In the genomic region with DNA sequence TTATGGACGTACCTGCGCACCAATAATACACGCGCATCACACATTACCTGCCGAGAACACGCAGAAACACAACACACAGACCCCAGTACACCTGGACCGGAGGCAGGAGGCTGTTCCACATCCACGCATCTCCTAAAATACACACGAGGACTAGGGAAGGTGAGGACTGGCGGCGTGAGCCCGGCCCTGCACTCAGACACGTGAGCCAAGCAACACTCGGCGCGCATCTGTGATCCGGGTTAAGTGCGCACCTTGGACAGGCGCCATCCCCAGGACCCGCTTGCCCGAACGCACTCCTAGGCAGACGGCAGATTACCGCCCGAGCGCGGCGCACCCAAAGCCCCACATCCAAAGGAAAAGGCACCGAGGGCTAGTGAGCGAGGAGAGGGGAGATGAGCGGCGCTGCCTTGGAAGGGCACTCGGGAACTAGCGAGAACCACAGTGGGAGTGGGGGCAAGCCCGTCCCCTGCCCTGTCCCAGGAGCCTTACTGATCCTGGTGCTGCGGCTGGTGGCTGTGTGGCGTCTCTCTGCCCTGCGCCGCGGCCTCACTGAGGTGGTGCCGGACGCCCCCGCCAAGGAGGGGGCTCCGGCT, we compare ENCODE assay signal across 8 cellular contexts. TPM values are rescaled to one million over a fixed set of nuclear protein-coding genes. Genes with fewer than 3 reads are reported as not detected.
DNase-seq lines count a peak whose midpoint lies in the region; ATAC-seq and TF ChIP-seq lines count a peak whose summit lies in the region.

No MANE protein-coding gene starts in this region.

- H3K4me1 ChIP-seq in Peyer's patch (peaks cover 0 to 12% (median 3%) of the 10 kb centered on the region in 4 donors), liver (ENCODE audit: control insufficient read depth in 4 of 4, insufficient read depth in 4 of 4, low read length in 3 of 4) (peaks cover 0 to 44% (median 27%) of the 10 kb centered on the region in 4 donors)

- H3K9me3 ChIP-seq in Peyer's patch (no peaks in the 10 kb centered on the region), liver (ENCODE audit: control insufficient read depth in 4 of 4, low read length in 3 of 4) (no peaks in the 10 kb centered on the region)

- DNase-seq in NCI-H524 (lab: John Stamatoyannopoulos, UW), result peak; percentile 42 to 74
- DNase-seq in NCI-H524 treated with DMSO at 0.1 percent for 48 hours (lab: John Stamatoyannopoulos, UW), result no peak
- peak; percentile 36 to 61 (median 56) for DNase-seq in Peyer's patch
- peak; percentile 64 for DNase-seq in cerebellum (ENCODE audit: low spot score)
- DNase-seq in stimulated activated naive B cell treated with anti-CD40 and anti-IgM and Interleukin-4, amounts not matched to agents 10 μg/mL and 1 μg/mL and 100 μg/mL, for 72 hours, result peak; percentile 15
- no peak for DNase-seq in UCSD-AML1 (lab: John Stamatoyannopoulos, UW; ENCODE audit: unreplicated experiment)

- peaks cover 2 to 19% of the 10 kb centered on the region in 2 donors for H3K36me3 Mint-ChIP-seq in stimulated activated naive B cell treated with anti-CD40 and anti-IgM and Interleukin-4, amounts not matched to agents 10 μg/mL and 1 μg/mL and 100 μg/mL, for 72 hours

- H3K9me3 Mint-ChIP-seq in stimulated activated naive B cell treated with anti-CD40 and anti-IgM and Interleukin-4, amounts not matched to agents 10 μg/mL and 1 μg/mL and 100 μg/mL, for 72 hours, result peaks cover 0 to 2% of the 10 kb centered on the region in 2 donors

- TF ChIP-seq POLR2A in Peyer's patch (IDR thresholded peaks at IDR 0.05), result no peak

- H3K4me3 ChIP-seq in Peyer's patch (peak overlapping the region; percentile 43 to 77 (median 64)), liver (ENCODE audit: low read depth in 1 of 3, low read length in 3 of 3) (peak overlapping the region; percentile 54 to 60 (median 55))

- H3K27me3 ChIP-seq in Peyer's patch (no peaks in the 10 kb centered on the region), liver (ENCODE audit: control insufficient read depth in 4 of 4, insufficient read depth in 4 of 4, low read length in 3 of 4) (no peaks in the 10 kb centered on the region)

- peak overlapping the region; percentile 30 to 52 for H3K9ac ChIP-seq in liver (ENCODE audit: low read depth in 1 of 2, low read length in 2 of 2)

- H3K4me1 Mint-ChIP-seq in stimulated activated naive B cell treated with anti-CD40 and anti-IgM and Interleukin-4, amounts not matched to agents 10 μg/mL and 1 μg/mL and 100 μg/mL, for 72 hours, result peaks cover 16 to 25% of the 10 kb centered on the region in 2 donors

- peak overlapping the region; percentile 85 to 96 for H3K4me3 Mint-ChIP-seq in stimulated activated naive B cell treated with anti-CD40 and anti-IgM and Interleukin-4, amounts not matched to agents 10 μg/mL and 1 μg/mL and 100 μg/mL, for 72 hours

- TF ChIP-seq RAD21 in liver (IDR thresholded peaks at IDR 0.05), result no peak

- peak; percentile 20 for ATAC-seq in HG03025 (IDR thresholded peaks at IDR 0.05; ENCODE audit: low FRiP score, unreplicated experiment)
- peak; percentile 50 to 51 for ATAC-seq in stimulated activated naive B cell treated with anti-CD40 and anti-IgM and Interleukin-4, amounts not matched to agents 10 μg/mL and 1 μg/mL and 100 μg/mL, for 72 hours (replicated peaks)

- no peak for TF ChIP-seq CTCF in Peyer's patch (IDR thresholded peaks at IDR 0.05)
- TF ChIP-seq CTCF in liver (IDR thresholded peaks at IDR 0.05; ENCODE audit: low read depth, low read length, missing input control), result no peak

- H3K27ac Mint-ChIP-seq in stimulated activated naive B cell treated with anti-CD40 and anti-IgM and Interleukin-4, amounts not matched to agents 10 μg/mL and 1 μg/mL and 100 μg/mL, for 72 hours, result peak overlapping the region; percentile 78

- H3K36me3 ChIP-seq in Peyer's patch (no peaks in the 10 kb centered on the region), liver (ENCODE audit: control insufficient read depth in 4 of 4, insufficient read depth in 3 of 4, low read depth in 1 of 4, low read length in 3 of 4) (peaks cover 0 to 1% (median 0%) of the 10 kb centered on the region in 4 donors)

- H3K27me3 Mint-ChIP-seq in stimulated activated naive B cell treated with anti-CD40 and anti-IgM and Interleukin-4, amounts not matched to agents 10 μg/mL and 1 μg/mL and 100 μg/mL, for 72 hours, result peaks cover 15 to 19% of the 10 kb centered on the region in 2 donors

- H3K27ac ChIP-seq in Peyer's patch (peak overlapping the region in 1 of 4 donors; percentile 75), liver (ENCODE audit: low read depth in 1 of 2, low read length in 2 of 2) (peak overlapping the region; percentile 78 to 81)

- WGBS in liver, result 4% methylated on average over 44 of the region's 44 CpGs

TF ChIP-seq in liver, 16 proteins besides CTCF, POLR2A, EP300 and RAD21:
- TF ChIP-seq FOXA2 (IDR thresholded peaks at IDR 0.05) (no peak), NR2F2 (IDR thresholded peaks at IDR 0.05) (no peak), TAF1 (conservative IDR thresholded peaks at IDR 0.05) (no peak), ZBTB33 (IDR thresholded peaks at IDR 0.05) (no peak), REST (IDR thresholded peaks at IDR 0.05) (peak; percentile 24), EGR1 (IDR thresholded peaks at IDR 0.05; ENCODE audit: low read depth in 2 of 2) (peak; percentile 81 to 93), RXRA (IDR thresholded peaks at IDR 0.05) (peak in 1 of 2 donors; percentile 38), JUND (IDR thresholded peaks at IDR 0.05) (no peak), FOXA1 (IDR thresholded peaks at IDR 0.05) (no peak), YY1 (IDR thresholded peaks at IDR 0.05) (no peak)
- TF ChIP-seq, protein P1, sequence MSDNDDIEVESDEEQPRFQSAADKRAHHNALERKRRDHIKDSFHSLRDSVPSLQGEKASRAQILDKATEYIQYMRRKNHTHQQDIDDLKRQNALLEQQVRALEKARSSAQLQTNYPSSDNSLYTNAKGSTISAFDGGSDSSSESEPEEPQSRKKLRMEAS (IDR thresholded peaks at IDR 0.05), result peak; percentile 64

RNA-seq across cellular contexts. Expression of gene GLS2, which starts 0.4 kb away (rescaled TPM):
- total RNA-seq in Peyer's patch, result 1 to 10 TPM; 1.5 to 6.6 (median 2.6) TPM
- total RNA-seq in cerebellum, result 6.1 TPM
- total RNA-seq in liver, result 10 to 100 TPM; 42.2 to 53.8 TPM
- 10 to 100 TPM; 28.0 to 53.7 TPM for polyA plus RNA-seq in liver

RNA-seq across cellular contexts. Expression of gene SPRYD4, which starts 19.2 kb away (rescaled TPM):
- total RNA-seq in Peyer's patch (1 to 10 TPM; 1.7 to 5.1 (median 3.7) TPM), cerebellum (3.8 TPM), liver (1 to 10 TPM; 3.8 to 7.6 TPM)
- polyA plus RNA-seq in liver, result 10 to 100 TPM in 1 of 2 donors, 1 to 10 TPM in 1; 7.7 to 13.0 TPM

RNA-seq across cellular contexts. Expression of gene MIP, which starts 33.1 kb away (rescaled TPM):
- not detected for total RNA-seq in Peyer's patch
- total RNA-seq in cerebellum, result not detected
- under 1 TPM; 0.09 to 0.50 TPM for total RNA-seq in liver
- polyA plus RNA-seq in liver, result under 1 TPM; 0.28 to 0.60 TPM

RNA-seq across cellular contexts. Expression of gene RBMS2, which starts 34.1 kb away (rescaled TPM):
- total RNA-seq in Peyer's patch (10 to 100 TPM; 10.7 to 22.3 (median 12.5) TPM), cerebellum (11.7 TPM), liver (1 to 10 TPM; 2.3 to 3.8 TPM)
- polyA plus RNA-seq in liver, result 1 to 10 TPM; 1.2 to 1.3 TPM

RNA-seq across cellular contexts. Expression of gene TIMELESS, which starts 38.3 kb away (rescaled TPM):
- total RNA-seq in Peyer's patch (10 to 100 TPM in 1 of 4 donors, 1 to 10 TPM in 3; 4.8 to 47.0 (median 6.0) TPM), cerebellum (8.5 TPM), liver (10 to 100 TPM; 12.9 to 17.6 TPM)
- 1 to 10 TPM; 5.1 to 7.8 TPM for polyA plus RNA-seq in liver

Comparison
In these comparisons a context has a peak if more than half of its experiments do, and no peak if none do; other contexts are left out.
1. DNase-seq: peak in NCI-H524 (2 of 2), Peyer's patch (3 of 3), cerebellum (single experiment) and stimulated activated naive B cell treated with anti-CD40 and anti-IgM and Interleukin-4, amounts not matched to agents 10 μg/mL and 1 μg/mL and 100 μg/mL, for 72 hours (single experiment); none in NCI-H524 treated with DMSO at 0.1 percent for 48 hours (single experiment) and UCSD-AML1 (single experiment).